In the genomic region with DNA sequence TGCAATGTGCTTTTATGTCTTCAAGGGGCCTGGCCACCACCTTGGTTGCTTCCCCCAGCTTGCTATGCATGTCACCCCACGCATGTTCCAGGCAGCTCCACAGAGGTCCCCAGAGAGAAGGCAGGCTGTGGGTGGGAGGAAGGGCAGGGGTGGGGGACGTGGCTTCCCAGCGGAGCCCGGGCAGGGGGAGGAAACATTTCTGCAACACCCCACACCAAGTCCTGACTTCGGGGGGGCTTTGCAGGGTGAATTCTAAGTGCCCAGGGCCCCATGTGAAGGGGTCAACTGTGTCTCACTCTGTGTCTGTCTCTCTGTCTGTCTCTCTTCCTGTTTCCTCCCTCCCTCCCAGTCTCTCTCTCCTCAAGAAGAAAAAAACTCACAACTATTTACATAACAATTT, we compare ENCODE assay signal across 14 cellular contexts. TPM values are rescaled to one million over a fixed set of nuclear protein-coding genes. Genes with fewer than 3 reads are reported as not detected.
A peak's percentile ranks its signal among the peaks of the same experiment; 100 is the strongest.
DNase-seq lines count a peak whose midpoint lies in the region; ATAC-seq and TF ChIP-seq lines count a peak whose summit lies in the region.
"Had no signal": no experiment of that assay in that cellular context is flagged by ENCODE, and none has a peak within 500 bp of the region (broad histone marks: within the 10 kb centered on the region; RNA-seq: fewer than 3 reads in every experiment).

No MANE protein-coding gene starts in this region.

- no peak overlapping the region for H3K4me3 ChIP-seq in cardiac muscle cell

- TF ChIP-seq CTCF in CD4-positive, alpha-beta T cell (IDR thresholded peaks at IDR 0.05): no peak
- TF ChIP-seq CTCF in VCaP (conservative IDR thresholded peaks at IDR 0.05): no peak
- no peak for TF ChIP-seq CTCF in cardiac muscle cell (IDR thresholded peaks at IDR 0.05; ENCODE audit: low read depth, low read length)

- H3K27me3 ChIP-seq in CD4-positive, alpha-beta T cell (ENCODE audit: control insufficient read depth, insufficient read depth, low read length): peaks cover under 1% of the 10 kb centered on the region
- H3K27me3 ChIP-seq in cardiac muscle cell: peaks cover 5% of the 10 kb centered on the region
- H3K27me3 ChIP-seq: BE2C had no signal

- CTCF ChIA-PET in CD4-positive, alpha-beta T cell (lab: Charles Lee): no interaction called here
- CTCF ChIA-PET in activated CD8-positive, alpha-beta memory T cell treated with anti-CD3 and anti-CD28 coated beads, Interleukin-2, amount 10 ng/mL, durations not matched to agents 7 days and 5 days (lab: Charles Lee): no interaction called here

- POLR2A ChIA-PET in CD4-positive, alpha-beta T cell (lab: Charles Lee): no interaction called here

- no peaks in the 10 kb centered on the region for H3K9me3 ChIP-seq in CD4-positive, alpha-beta T cell (ENCODE audit: control insufficient read depth, low read length)
- no peaks in the 10 kb centered on the region for H3K9me3 ChIP-seq in cardiac muscle cell (ENCODE audit: low read depth)
- H3K9me3 ChIP-seq: BE2C had no signal

- H3K36me3 ChIP-seq in cardiac muscle cell: no peaks in the 10 kb centered on the region
- H3K36me3 ChIP-seq: BE2C had no signal

- no peak overlapping the region for H3K27ac Mint-ChIP-seq in CD4-positive, alpha-beta T cell
- no peak overlapping the region for H3K27ac Mint-ChIP-seq in activated CD8-positive, alpha-beta memory T cell treated with anti-CD3 and anti-CD28 coated beads, Interleukin-2, amount 10 ng/mL, durations not matched to agents 7 days and 5 days
- H3K27ac Mint-ChIP-seq: endodermal cell had no signal

- ATAC-seq in CD4-positive, alpha-beta T cell (ENCODE audit: poor library complexity): peak; percentile 37
- ATAC-seq in activated CD8-positive, alpha-beta memory T cell treated with anti-CD3 and anti-CD28 coated beads, Interleukin-2, amount 10 ng/mL, durations not matched to agents 7 days and 5 days: no peak
- ATAC-seq in GM18519 (IDR thresholded peaks at IDR 0.05; ENCODE audit: low FRiP score, unreplicated experiment): no peak

- H3K4me1 Mint-ChIP-seq in CD4-positive, alpha-beta T cell (ENCODE audit: low read depth): peaks cover 7% of the 10 kb centered on the region
- H3K4me1 Mint-ChIP-seq in activated CD8-positive, alpha-beta memory T cell treated with anti-CD3 and anti-CD28 coated beads, Interleukin-2, amount 10 ng/mL, durations not matched to agents 7 days and 5 days: peaks cover 4% of the 10 kb centered on the region

- H3K36me3 Mint-ChIP-seq in CD4-positive, alpha-beta T cell (ENCODE audit: low read depth): no peaks in the 10 kb centered on the region
- no peaks in the 10 kb centered on the region for H3K36me3 Mint-ChIP-seq in activated CD8-positive, alpha-beta memory T cell treated with anti-CD3 and anti-CD28 coated beads, Interleukin-2, amount 10 ng/mL, durations not matched to agents 7 days and 5 days

- intact Hi-C loops in CD4-positive, alpha-beta T cell (cut with DNase I, micrococcal nuclease): no loop called here
- intact Hi-C loops in posterior vena cava (cut with DNase I): loop anchor here in 1 of 2 donors (5.0 kb wide), 1 partner anchor 33 kb away; no protein-coding TSS in a partner anchor

- H3K4me1 ChIP-seq in cardiac muscle cell (ENCODE audit: low read depth): peaks cover 14% of the 10 kb centered on the region
- H3K4me1 ChIP-seq: BE2C had no signal

- H3K27me3 Mint-ChIP-seq in CD4-positive, alpha-beta T cell: no peaks in the 10 kb centered on the region
- peaks cover 2% of the 10 kb centered on the region for H3K27me3 Mint-ChIP-seq in activated CD8-positive, alpha-beta memory T cell treated with anti-CD3 and anti-CD28 coated beads, Interleukin-2, amount 10 ng/mL, durations not matched to agents 7 days and 5 days

- no peak overlapping the region for H3K4me3 Mint-ChIP-seq in CD4-positive, alpha-beta T cell
- H3K4me3 Mint-ChIP-seq in activated CD8-positive, alpha-beta memory T cell treated with anti-CD3 and anti-CD28 coated beads, Interleukin-2, amount 10 ng/mL, durations not matched to agents 7 days and 5 days: no peak overlapping the region
- H3K4me3 Mint-ChIP-seq: endodermal cell had no signal

- no peak overlapping the region for H3K27ac ChIP-seq in CD4-positive, alpha-beta T cell (ENCODE audit: low read depth, low read length)
- peak overlapping the region; percentile 29; the same call in 1 of the 2 replicates for H3K27ac ChIP-seq in VCaP
- H3K27ac ChIP-seq in cardiac muscle cell: peak overlapping the region; percentile 77

- H3K9me3 Mint-ChIP-seq in CD4-positive, alpha-beta T cell: no peaks in the 10 kb centered on the region
- no peaks in the 10 kb centered on the region for H3K9me3 Mint-ChIP-seq in activated CD8-positive, alpha-beta memory T cell treated with anti-CD3 and anti-CD28 coated beads, Interleukin-2, amount 10 ng/mL, durations not matched to agents 7 days and 5 days (ENCODE audit: low read depth)
- H3K9me3 Mint-ChIP-seq: endodermal cell had no signal

- peak in 1 of 10 experiments; percentile 40 for DNase-seq in CD4-positive, alpha-beta T cell
- DNase-seq in cardiac muscle cell (ENCODE audit: low read depth in 1 of 2, low spot score in 1 of 2) (peak in 1 of 2 donors; percentile 44), posterior vena cava (ENCODE audit: low spot score) (peak; percentile 83), middle frontal gyrus (ENCODE audit: extremely low spot score, low spot score) (no peak), EL (no peak)
- DNase-seq in activated CD8-positive, alpha-beta memory T cell treated with anti-CD3 and anti-CD28 coated beads, Interleukin-2, amount 10 ng/mL, durations not matched to agents 7 days and 5 days: no peak
- DNase-seq: activated T-cell treated with anti-CD3 and anti-CD28 coated beads, Interleukin-2, amount 50 U/mL, for 48 hours; amygdala; BE2C; endodermal cell; MV-4-11; NCI-H446 treated with DMSO at 0.1 percent for 48 hours had no signal

RNA-seq across cellular contexts. Expression of a gene that starts 39.6 kb away (rescaled TPM):
- 100 to 1,000 TPM; 116 to 134 TPM for total RNA-seq in CD4-positive, alpha-beta T cell
- total RNA-seq in cardiac muscle cell: 85.3 and 203 TPM in 2 replicates
- polyA plus RNA-seq in cardiac muscle cell: 158 and 255 TPM in 2 replicates
- total RNA-seq in posterior vena cava: 100 to 1,000 TPM; 200 to 265 TPM
- 10 to 100 TPM; 42.8 to 75.9 TPM for total RNA-seq in activated CD8-positive, alpha-beta memory T cell treated with anti-CD3 and anti-CD28 coated beads, Interleukin-2, amount 10 ng/mL, durations not matched to agents 7 days and 5 days

RNA-seq across cellular contexts. Expression of a gene that starts 49.7 kb away (rescaled TPM):
- 1 to 10 TPM; 5.2 to 5.4 TPM for total RNA-seq in CD4-positive, alpha-beta T cell
- total RNA-seq in cardiac muscle cell (17.1 and 21.7 TPM in 2 replicates), posterior vena cava (10 to 100 TPM; 54.0 to 62.6 TPM)
- polyA plus RNA-seq in cardiac muscle cell: 12.6 and 13.8 TPM in 2 replicates
- 1 to 10 TPM; 6.4 to 7.2 TPM for total RNA-seq in activated CD8-positive, alpha-beta memory T cell treated with anti-CD3 and anti-CD28 coated beads, Interleukin-2, amount 10 ng/mL, durations not matched to agents 7 days and 5 days
